11 cellular contexts compared by ENCODE assay signal in genomic region chr2:216857131-216857550, GRCh38. TPM values are rescaled to one million over a fixed set of nuclear protein-coding genes. Genes with fewer than 3 reads are reported as not detected.
DNase-seq lines count a peak whose midpoint lies in the region; ATAC-seq and TF ChIP-seq lines count a peak whose summit lies in the region.
"Had no signal": no experiment of that assay in that cellular context is flagged by ENCODE, and none has a peak within 500 bp of the region (broad histone marks: within the 10 kb centered on the region; RNA-seq: fewer than 3 reads in every experiment).

No MANE protein-coding gene starts in this region.

- 53 to 56% methylated on average over 3 of the region's 3 CpGs for WGBS in thyroid gland, 2 donors

- POLR2A ChIA-PET in T-cell (lab: Charles Lee) = no interaction called here

- DNase-seq in activated T-cell treated with anti-CD3 and anti-CD28 coated beads, Interleukin-2, amount 50 U/mL, for 48 hours = peak; percentile 29 to 37
- DNase-seq in activated T-cell treated with anti-CD3 and anti-CD28 coated beads, Interleukin-2, amount 50 U/mL, for 24 hours = no peak
- DNase-seq in T-cell = peak in 2 of 34 experiments; percentile 0 to 10
- peak; percentile 26 to 66 for DNase-seq in foreskin fibroblast
- DNase-seq in thyroid gland = peak; percentile 9 to 14
- DNase-seq in GM13976 (ENCODE audit: low spot score) = no peak
- no peak for DNase-seq in cortex of kidney (lab: John Stamatoyannopoulos, UW)

- no peaks in the 10 kb centered on the region for H3K36me3 Mint-ChIP-seq in activated T-cell treated with anti-CD3 and anti-CD28 coated beads, Interleukin-2, amount 50 U/mL, for 24 hours (ENCODE audit: low read depth)
- H3K36me3 Mint-ChIP-seq in T-cell = no peaks in the 10 kb centered on the region

- in situ Hi-C loops in GM13976 (cut with MboI; ENCODE audit: low sequenced_read_pairs, unreplicated experiment) = no loop called here

- no peak overlapping the region for H3K27ac Mint-ChIP-seq in activated T-cell treated with anti-CD3 and anti-CD28 coated beads, Interleukin-2, amount 50 U/mL, for 24 hours
- H3K27ac Mint-ChIP-seq in T-cell = no peak overlapping the region

- no peak overlapping the region for H3K27ac ChIP-seq in thyroid gland
- H3K27ac ChIP-seq: BLaER1 had no signal

- H3K9me3 ChIP-seq in thyroid gland = no peaks in the 10 kb centered on the region
- H3K9me3 ChIP-seq: BLaER1 had no signal

- H3K27me3 Mint-ChIP-seq in activated T-cell treated with anti-CD3 and anti-CD28 coated beads, Interleukin-2, amount 50 U/mL, for 24 hours = peaks cover 10% of the 10 kb centered on the region
- H3K27me3 Mint-ChIP-seq in T-cell = peaks cover 0 to 5% of the 10 kb centered on the region in 2 donors

- H3K9me3 Mint-ChIP-seq in activated T-cell treated with anti-CD3 and anti-CD28 coated beads, Interleukin-2, amount 50 U/mL, for 24 hours = no peaks in the 10 kb centered on the region
- no peaks in the 10 kb centered on the region for H3K9me3 Mint-ChIP-seq in T-cell

- TF ChIP-seq CTCF in foreskin fibroblast (IDR thresholded peaks at IDR 0.05; ENCODE audit: low read depth, low read length) (no peak), thyroid gland (IDR thresholded peaks at IDR 0.05) (no peak), GM13976 (IDR thresholded peaks at IDR 0.05; ENCODE audit: borderline replicate concordance, control extremely low read depth, extremely low read depth, insufficient read depth, missing control alignments) (no peak)

- H3K4me1 ChIP-seq in thyroid gland = peaks cover 3 to 12% of the 10 kb centered on the region in 2 donors

- H3K4me1 Mint-ChIP-seq in activated T-cell treated with anti-CD3 and anti-CD28 coated beads, Interleukin-2, amount 50 U/mL, for 24 hours (ENCODE audit: low read depth) = peaks cover 22% of the 10 kb centered on the region
- H3K4me1 Mint-ChIP-seq in T-cell = peaks cover 7 to 18% (median 17%) of the 10 kb centered on the region in 3 donors

- H3K4me3 ChIP-seq in foreskin fibroblast (ENCODE audit: low read depth in 1 of 2, low read length in 2 of 2) = no peak overlapping the region
- H3K4me3 ChIP-seq in thyroid gland (replicated peaks in 1 of 3) = no peak overlapping the region
- H3K4me3 ChIP-seq: BLaER1 had no signal

- no peak overlapping the region for H3K4me3 Mint-ChIP-seq in activated T-cell treated with anti-CD3 and anti-CD28 coated beads, Interleukin-2, amount 50 U/mL, for 24 hours
- no peak overlapping the region for H3K4me3 Mint-ChIP-seq in T-cell

- intact Hi-C loops in thyroid gland (cut with DNase I) = no loop called here

- peak; percentile 42 to 66 (median 53) for ATAC-seq in T-cell (replicated peaks in 1 of 4)
- ATAC-seq in HG02840 (IDR thresholded peaks at IDR 0.05; ENCODE audit: low FRiP score, unreplicated experiment) = no peak

- no peaks in the 10 kb centered on the region for H3K36me3 ChIP-seq in thyroid gland
- H3K36me3 ChIP-seq: BLaER1 had no signal

- TF ChIP-seq POLR2A in thyroid gland (IDR thresholded peaks at IDR 0.05) = no peak

- CTCF ChIA-PET in T-cell (lab: Charles Lee) = no interaction called here

- H3K27me3 ChIP-seq in thyroid gland = no peaks in the 10 kb centered on the region
- H3K27me3 ChIP-seq: BLaER1 had no signal

RNA-seq across cellular contexts. Expression of gene TNP1, which starts 2.7 kb away (rescaled TPM):
- total RNA-seq in T-cell = not detected
- 10 to 100 TPM in 1 of 4 donors, 1 to 10 TPM in 1, not detected in 2; 7.1 to 79.1 TPM for total RNA-seq in thyroid gland
- total RNA-seq: T-helper 1 cell treated with Interleukin-12 subunit alpha and Interleukin-12 subunit beta and Interleukin-4 antibody, amounts not matched to agents 30 ng/mL and 1 ng/mL, for 36 hours; urinary bladder had no signal

Comparison
In these comparisons a context has a peak if more than half of its experiments do, and no peak if none do; other contexts are left out.
1. DNase-seq: peak in activated T-cell treated with anti-CD3 and anti-CD28 coated beads, Interleukin-2, amount 50 U/mL, for 48 hours (2 of 2), foreskin fibroblast (2 of 2) and thyroid gland (2 of 2); none in activated T-cell treated with anti-CD3 and anti-CD28 coated beads, Interleukin-2, amount 50 U/mL, for 24 hours (single experiment), GM13976 (single experiment) and cortex of kidney (single experiment).